ENCODE assay signal across 10 cellular contexts in genomic region chr9:112858625-112859147, GRCh38. TPM values are rescaled to one million over a fixed set of nuclear protein-coding genes. Genes with fewer than 3 reads are reported as not detected.
DNase-seq lines count a peak whose midpoint lies in the region; ATAC-seq and TF ChIP-seq lines count a peak whose summit lies in the region.
"Had no signal": no experiment of that assay in that cellular context is flagged by ENCODE, and none has a peak within 500 bp of the region (broad histone marks: within the 10 kb centered on the region; RNA-seq: fewer than 3 reads in every experiment).

No MANE protein-coding gene starts in this region.

- DNase-seq in SIG-M5 (lab: John Stamatoyannopoulos, UW) (peak; percentile 54), NCI-H1694 treated with DMSO at 0.1 percent for 48 hours (lab: John Stamatoyannopoulos, UW) (no peak), type B pancreatic cell (ENCODE audit: extremely low spot score, unreplicated experiment) (no peak), neuronal stem cell (ENCODE audit: low spot score) (no peak), lower leg skin (ENCODE audit: low spot score in 2 of 2) (no peak)
- no peak for DNase-seq in naive thymus-derived CD4-positive, alpha-beta T cell

- H3K27me3 ChIP-seq in naive thymus-derived CD4-positive, alpha-beta T cell (ENCODE audit: control insufficient read depth in 2 of 2, insufficient read depth in 2 of 2, low read length in 2 of 2): no peaks in the 10 kb centered on the region
- H3K27me3 ChIP-seq in neuronal stem cell (ENCODE audit: control insufficient read depth in 3 of 3, insufficient read depth in 3 of 3, low read depth in 1 of 3, low read length in 3 of 3): no peaks in the 10 kb centered on the region
- H3K27me3 ChIP-seq: esophagus muscularis mucosa had no signal

- H3K27ac Mint-ChIP-seq in naive thymus-derived CD4-positive, alpha-beta T cell: no peak overlapping the region
- no peak overlapping the region for H3K27ac Mint-ChIP-seq in type B pancreatic cell

- H3K79me1 ChIP-seq in neuronal stem cell (ENCODE audit: low read depth, low read length): no peaks in the 10 kb centered on the region

- no peak overlapping the region for H2AFZ ChIP-seq in neuronal stem cell (ENCODE audit: low read length)

- H2BK5ac ChIP-seq in neuronal stem cell (ENCODE audit: low read length): no peak overlapping the region

- H2BK120ac ChIP-seq in neuronal stem cell (ENCODE audit: low read depth, low read length): no peak overlapping the region

- no peaks in the 10 kb centered on the region for H3K4me1 ChIP-seq in naive thymus-derived CD4-positive, alpha-beta T cell (ENCODE audit: control insufficient read depth in 2 of 2, insufficient read depth in 2 of 2, low read length in 2 of 2)
- no peaks in the 10 kb centered on the region for H3K4me1 ChIP-seq in neuronal stem cell (ENCODE audit: control insufficient read depth in 2 of 2, insufficient read depth in 1 of 2, low read depth in 1 of 2, low read length in 2 of 2)

- H2BK15ac ChIP-seq in neuronal stem cell (ENCODE audit: low read length): no peak overlapping the region

- CTCF ChIA-PET in naive thymus-derived CD4-positive, alpha-beta T cell (lab: Charles Lee): no interaction called here

- no CpG with 5 or more reads among the region's 6 CpGs for WGBS in neuronal stem cell (ENCODE audit: extremely low coverage in 2 of 2, insufficient read length in 2 of 2, insufficient replicate concordance in 1 of 2), 2 donors
- 55 to 59% methylated on average over 6 of the region's 6 CpGs for WGBS in lower leg skin, 2 donors

- no peak overlapping the region for H2AK5ac ChIP-seq in neuronal stem cell (ENCODE audit: low read depth, low read length)

- no peak overlapping the region for H3K4ac ChIP-seq in neuronal stem cell (ENCODE audit: low read length)

- peak; percentile 66 for ATAC-seq in GM18907 (IDR thresholded peaks at IDR 0.05; ENCODE audit: unreplicated experiment)
- peak; percentile 61 for ATAC-seq in HG02852 (IDR thresholded peaks at IDR 0.05; ENCODE audit: unreplicated experiment)
- peak; percentile 78 for ATAC-seq in naive thymus-derived CD4-positive, alpha-beta T cell

- TF ChIP-seq POLR2A in lower leg skin (IDR thresholded peaks at IDR 0.05): no peak

- no peak overlapping the region for H3K4me3 Mint-ChIP-seq in naive thymus-derived CD4-positive, alpha-beta T cell
- H3K4me3 Mint-ChIP-seq in type B pancreatic cell: no peak overlapping the region

- H3K4me1 Mint-ChIP-seq in naive thymus-derived CD4-positive, alpha-beta T cell: peaks cover 0 to 35% (median 9%) of the 10 kb centered on the region in 7 donors
- H3K4me1 Mint-ChIP-seq in type B pancreatic cell (ENCODE audit: unreplicated experiment): no peaks in the 10 kb centered on the region

- H3K27me3 Mint-ChIP-seq in naive thymus-derived CD4-positive, alpha-beta T cell: no peaks in the 10 kb centered on the region
- no peaks in the 10 kb centered on the region for H3K27me3 Mint-ChIP-seq in type B pancreatic cell

- POLR2A ChIA-PET in naive thymus-derived CD4-positive, alpha-beta T cell (lab: Charles Lee): no interaction called here

- H3K27ac ChIP-seq in naive thymus-derived CD4-positive, alpha-beta T cell (ENCODE audit: low read depth, low read length): no peak overlapping the region
- no peak overlapping the region for H3K27ac ChIP-seq in neuronal stem cell (replicated peaks; ENCODE audit: low read length)
- H3K27ac ChIP-seq: esophagus muscularis mucosa, VCaP had no signal

- no peak overlapping the region for H4K8ac ChIP-seq in neuronal stem cell (ENCODE audit: low read depth, low read length)

- no peak overlapping the region for H3K14ac ChIP-seq in neuronal stem cell (ENCODE audit: low read length)

- H3K4me3 ChIP-seq in naive thymus-derived CD4-positive, alpha-beta T cell (ENCODE audit: low read length): no peak overlapping the region
- H3K4me3 ChIP-seq in neuronal stem cell (ENCODE audit: low read length in 2 of 2) (no peak overlapping the region), lower leg skin (ENCODE audit: low read depth, poor library complexity, severe bottlenecking) (no peak overlapping the region)
- H3K4me3 ChIP-seq: esophagus muscularis mucosa had no signal

- no peak overlapping the region for H3K4me2 ChIP-seq in neuronal stem cell (ENCODE audit: insufficient read depth, low read length, poor library complexity, severe bottlenecking)

- H3K9ac ChIP-seq in neuronal stem cell (ENCODE audit: low read depth, low read length, poor library complexity): no peak overlapping the region

- peaks cover 0 to 50% (median 20%) of the 10 kb centered on the region in 5 donors for H3K36me3 Mint-ChIP-seq in naive thymus-derived CD4-positive, alpha-beta T cell
- H3K36me3 Mint-ChIP-seq in type B pancreatic cell: peaks cover under 1% of the 10 kb centered on the region

- peaks cover 0 to 9% (median 0%) of the 10 kb centered on the region in 3 experiments for H3K36me3 ChIP-seq in naive thymus-derived CD4-positive, alpha-beta T cell (ENCODE audit: control insufficient read depth in 2 of 3, insufficient read depth in 3 of 3, low read length in 3 of 3)
- peaks cover 0 to 7% of the 10 kb centered on the region in 2 donors for H3K36me3 ChIP-seq in neuronal stem cell (replicated peaks in 1 of 2; ENCODE audit: control insufficient read depth in 2 of 2, insufficient read depth in 2 of 2, low read length in 2 of 2)

- no peak overlapping the region for H3K18ac ChIP-seq in neuronal stem cell (ENCODE audit: low read length)

- H3K9me3 ChIP-seq in naive thymus-derived CD4-positive, alpha-beta T cell (ENCODE audit: control insufficient read depth in 2 of 3, low read length in 3 of 3): no peaks in the 10 kb centered on the region
- H3K9me3 ChIP-seq in neuronal stem cell (replicated peaks in 1 of 2; ENCODE audit: control insufficient read depth in 2 of 2, insufficient read depth in 1 of 2, low read depth in 1 of 2, low read length in 2 of 2): no peaks in the 10 kb centered on the region
- H3K9me3 ChIP-seq: esophagus muscularis mucosa had no signal

- H2BK12ac ChIP-seq in neuronal stem cell (ENCODE audit: low read length): no peak overlapping the region

- H4K91ac ChIP-seq in neuronal stem cell (ENCODE audit: low read depth, low read length, poor library complexity): no peak overlapping the region

- H3K9me3 Mint-ChIP-seq in naive thymus-derived CD4-positive, alpha-beta T cell: no peaks in the 10 kb centered on the region
- H3K9me3 Mint-ChIP-seq in type B pancreatic cell: no peaks in the 10 kb centered on the region

- intact Hi-C loops in naive thymus-derived CD4-positive, alpha-beta T cell (cut with micrococcal nuclease): no loop called here
- intact Hi-C loops in lower leg skin (cut with DNase I; ENCODE audit: low total_unique reads): no loop called here

- no peak overlapping the region for H3K23ac ChIP-seq in neuronal stem cell (ENCODE audit: low read depth, low read length, poor library complexity)

- TF ChIP-seq CTCF in type B pancreatic cell (conservative IDR thresholded peaks at IDR 0.05) (no peak), lower leg skin (IDR thresholded peaks at IDR 0.05) (no peak)

RNA-seq across cellular contexts. Expression of gene SLC46A2, which starts 32.0 kb away (rescaled TPM):
- total RNA-seq in naive thymus-derived CD4-positive, alpha-beta T cell: 1 to 10 TPM in 1 of 5 experiments, under 1 TPM in 1, not detected in 3; 0.27 to 4.1 TPM
- polyA plus RNA-seq in naive thymus-derived CD4-positive, alpha-beta T cell: under 1 TPM in 1 of 2 donors, not detected in 1; 0.12 TPM
- total RNA-seq in type B pancreatic cell (ENCODE audit: low replicate concordance) (0.14 TPM in 1 of 2 replicates, not detected in the other), lower leg skin (10 to 100 TPM; 49.5 to 95.9 (median 63.0) TPM)
- polyA plus RNA-seq in neuronal stem cell (2013, experiment 1 of 2): not detected
- not detected for polyA plus RNA-seq in neuronal stem cell (2013, experiment 2 of 2)

Comparison
In these comparisons a context has a peak if more than half of its experiments do, and no peak if none do; other contexts are left out.
1. RNA of gene SLC46A2, which starts 32.0 kb away (total RNA-seq): 49.5 to 95.9 TPM in lower leg skin; 0.27 to 4.1 TPM in naive thymus-derived CD4-positive, alpha-beta T cell and 0.14 TPM in type B pancreatic cell; every median in the first group is over 4 times any median in the second.
2. Peak in every context shown above with its lines, with median percentiles within 50 percentile points of each other: ATAC-seq.